Comparison of ENCODE assay signal across 1 cellular context in the genomic region with DNA sequence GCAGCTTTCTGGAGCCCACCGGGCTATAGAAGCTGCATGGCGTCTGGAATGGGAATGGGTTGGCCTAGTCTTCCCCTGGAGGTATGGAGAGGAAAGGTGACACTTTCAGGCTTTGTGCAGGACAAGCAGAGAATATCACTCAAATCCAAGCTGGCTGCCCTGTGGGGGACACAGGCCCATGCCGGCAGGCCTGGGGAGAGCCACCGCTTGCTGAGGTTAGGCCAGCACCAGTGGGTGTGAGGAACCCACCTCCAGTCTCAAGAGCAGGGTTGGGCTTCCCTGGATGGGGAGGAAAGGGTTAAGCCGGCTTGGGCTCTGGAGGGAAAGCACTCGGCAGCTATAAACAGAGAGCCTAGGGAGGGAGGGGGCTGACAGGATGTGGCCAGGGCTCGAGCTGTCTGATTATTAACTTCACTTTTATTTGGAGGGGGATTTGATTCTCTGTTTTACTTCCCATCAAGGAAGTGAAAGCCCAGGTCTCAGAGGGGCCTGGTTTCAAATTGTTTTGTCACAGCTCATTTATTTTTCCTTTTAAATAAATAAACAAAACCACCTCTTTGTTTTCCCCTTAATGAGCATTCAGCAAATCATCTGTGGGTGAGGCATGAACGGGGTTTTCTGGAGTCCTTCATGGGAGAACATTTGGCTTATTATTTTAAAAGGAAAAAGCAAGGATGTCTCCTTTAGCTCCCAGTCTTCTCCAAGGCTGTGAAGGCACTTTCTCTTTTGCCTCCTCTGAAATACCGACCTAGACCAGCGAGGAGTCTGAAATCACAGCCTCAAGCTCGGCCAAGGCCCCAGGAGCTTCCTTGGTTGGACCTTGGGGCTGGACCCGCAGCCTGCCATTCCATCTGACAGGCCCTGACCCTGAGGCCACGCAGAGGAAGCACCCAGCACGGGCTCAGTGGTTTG.
A peak's percentile ranks its signal among the peaks of the same experiment; 100 is the strongest.
TF ChIP-seq lines count a peak whose summit lies in the region.

No MANE protein-coding gene starts in this region.

TF ChIP-seq in HepG2, 621 proteins besides CTCF, POLR2A, EP300 and RAD21 (continued from another document and continues in another):
- TF ChIP-seq NR2F1 (CRISPR knock-in tag; IDR thresholded peaks at IDR 0.05), result peak; percentile 17 to 25; a peak in 1 of 4 replicates
- TF ChIP-seq PLRG1 (conservative IDR thresholded peaks at IDR 0.05), result no peak
- TF ChIP-seq GPN1 (CRISPR knock-in tag; IDR thresholded peaks at IDR 0.05; ENCODE audit: borderline replicate concordance), result no peak
- peak; percentile 26; the same call in 1 of the 2 replicates for TF ChIP-seq ZNF788 (CRISPR knock-in tag; IDR thresholded peaks at IDR 0.05; ENCODE audit: borderline replicate concordance)
- 0 out of 2 replicates have a peak, but pooled peaks have one; percentile 17 for TF ChIP-seq SIN3A (IDR thresholded peaks at IDR 0.05; ENCODE audit: borderline replicate concordance, low read depth, low read length)
- TF ChIP-seq RXRA (CRISPR knock-in tag; IDR thresholded peaks at IDR 0.05), result 0 out of 2 replicates have a peak, but pooled peaks have one; percentile 33
- TF ChIP-seq PITX1 (CRISPR knock-in tag; IDR thresholded peaks at IDR 0.05), result no peak
- no peak for TF ChIP-seq ZNF607 (CRISPR knock-in tag; IDR thresholded peaks at IDR 0.05; ENCODE audit: borderline replicate concordance)
- TF ChIP-seq SSRP1 (CRISPR knock-in tag; IDR thresholded peaks at IDR 0.05), result no peak
- no peak for TF ChIP-seq ZNF777 (CRISPR knock-in tag; IDR thresholded peaks at IDR 0.05)
- TF ChIP-seq POLR2AphosphoS5 (IDR thresholded peaks at IDR 0.05; ENCODE audit: low read depth, low read length), result no peak
- 0 out of 2 replicates have a peak, but pooled peaks have one; percentile 27 for TF ChIP-seq ZNF644 (CRISPR knock-in tag; IDR thresholded peaks at IDR 0.05; ENCODE audit: low read depth)
- TF ChIP-seq SALL1 (CRISPR knock-in tag; IDR thresholded peaks at IDR 0.05), result peak; percentile 76
- no peak for TF ChIP-seq ZSCAN25 (CRISPR knock-in tag; IDR thresholded peaks at IDR 0.05)
- TF ChIP-seq ZNF605 (CRISPR knock-in tag; IDR thresholded peaks at IDR 0.05), result peak; percentile 27; the same call in 1 of the 2 replicates
- TF ChIP-seq NAIF1 (CRISPR knock-in tag; IDR thresholded peaks at IDR 0.05; ENCODE audit: borderline replicate concordance), result 0 out of 2 replicates have a peak, but pooled peaks have one; percentile 25
- TF ChIP-seq ZNF709 (CRISPR knock-in tag; IDR thresholded peaks at IDR 0.05), result no peak
- peak; percentile 84 for TF ChIP-seq ZNF124 (CRISPR knock-in tag; IDR thresholded peaks at IDR 0.05)
- TF ChIP-seq SMAD3 (CRISPR knock-in tag; IDR thresholded peaks at IDR 0.05), result no peak
- TF ChIP-seq POGZ (CRISPR knock-in tag; IDR thresholded peaks at IDR 0.05), result peak; percentile 44; the same call in 1 of the 2 replicates
- no peak for TF ChIP-seq SMYD3 (CRISPR knock-in tag; IDR thresholded peaks at IDR 0.05)
- TF ChIP-seq ZNF484 (CRISPR knock-in tag; IDR thresholded peaks at IDR 0.05; ENCODE audit: borderline replicate concordance, low read depth), result no peak
- 0 out of 3 replicates have a peak, but pooled peaks have one; percentile 35 for TF ChIP-seq MXI1 (IDR thresholded peaks at IDR 0.05; ENCODE audit: borderline replicate concordance, low read depth, low read length)
- TF ChIP-seq TBL1XR1 (IDR thresholded peaks at IDR 0.05; ENCODE audit: borderline replicate concordance, low read length, partially characterized antibody), result no peak
- no peak for TF ChIP-seq ZBTB21 (CRISPR knock-in tag; IDR thresholded peaks at IDR 0.05)
- TF ChIP-seq, protein P1, sequence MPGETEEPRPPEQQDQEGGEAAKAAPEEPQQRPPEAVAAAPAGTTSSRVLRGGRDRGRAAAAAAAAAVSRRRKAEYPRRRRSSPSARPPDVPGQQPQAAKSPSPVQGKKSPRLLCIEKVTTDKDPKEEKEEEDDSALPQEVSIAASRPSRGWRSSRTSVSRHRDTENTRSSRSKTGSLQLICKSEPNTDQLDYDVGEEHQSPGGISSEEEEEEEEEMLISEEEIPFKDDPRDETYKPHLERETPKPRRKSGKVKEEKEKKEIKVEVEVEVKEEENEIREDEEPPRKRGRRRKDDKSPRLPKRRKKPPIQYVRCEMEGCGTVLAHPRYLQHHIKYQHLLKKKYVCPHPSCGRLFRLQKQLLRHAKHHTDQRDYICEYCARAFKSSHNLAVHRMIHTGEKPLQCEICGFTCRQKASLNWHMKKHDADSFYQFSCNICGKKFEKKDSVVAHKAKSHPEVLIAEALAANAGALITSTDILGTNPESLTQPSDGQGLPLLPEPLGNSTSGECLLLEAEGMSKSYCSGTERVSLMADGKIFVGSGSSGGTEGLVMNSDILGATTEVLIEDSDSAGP (CRISPR knock-in tag; IDR thresholded peaks at IDR 0.05; ENCODE audit: borderline replicate concordance), result peak; percentile 69; the same call in 1 of the 2 replicates
- peak; percentile 45 for TF ChIP-seq HNF4A (CRISPR knock-in tag; IDR thresholded peaks at IDR 0.05)
- no peak for TF ChIP-seq FOXP1 (IDR thresholded peaks at IDR 0.05)
- no peak for TF ChIP-seq FOXP1 (CRISPR knock-in tag; IDR thresholded peaks at IDR 0.05)
- no peak for TF ChIP-seq ZNF121 (CRISPR knock-in tag; IDR thresholded peaks at IDR 0.05)
- peak; percentile 27; the same call in 1 of the 2 replicates for TF ChIP-seq FOXA3 (CRISPR knock-in tag; IDR thresholded peaks at IDR 0.05)
- no peak; the same call in 1 of the 2 replicates for TF ChIP-seq KMT2B (CRISPR knock-in tag; IDR thresholded peaks at IDR 0.05)
- TF ChIP-seq ZMAT3 (CRISPR knock-in tag; conservative IDR thresholded peaks at IDR 0.05), result 0 out of 2 replicates have a peak, but pooled peaks have one; percentile 28
- no peak for TF ChIP-seq ZNF724P (CRISPR knock-in tag; IDR thresholded peaks at IDR 0.05; ENCODE audit: borderline replicate concordance)
- no peak for TF ChIP-seq NBN (conservative IDR thresholded peaks at IDR 0.05)
- TF ChIP-seq PRPF4 (IDR thresholded peaks at IDR 0.05; ENCODE audit: low read depth, low read length, poor library complexity, severe bottlenecking), result no peak
- TF ChIP-seq FOXO1 (CRISPR knock-in tag; IDR thresholded peaks at IDR 0.05), result peak; percentile 48; the same call in 1 of the 2 replicates
- TF ChIP-seq STAG1 (CRISPR knock-in tag; IDR thresholded peaks at IDR 0.05), result peak; percentile 22; the same call in 1 of the 2 replicates
- TF ChIP-seq, protein P2, sequence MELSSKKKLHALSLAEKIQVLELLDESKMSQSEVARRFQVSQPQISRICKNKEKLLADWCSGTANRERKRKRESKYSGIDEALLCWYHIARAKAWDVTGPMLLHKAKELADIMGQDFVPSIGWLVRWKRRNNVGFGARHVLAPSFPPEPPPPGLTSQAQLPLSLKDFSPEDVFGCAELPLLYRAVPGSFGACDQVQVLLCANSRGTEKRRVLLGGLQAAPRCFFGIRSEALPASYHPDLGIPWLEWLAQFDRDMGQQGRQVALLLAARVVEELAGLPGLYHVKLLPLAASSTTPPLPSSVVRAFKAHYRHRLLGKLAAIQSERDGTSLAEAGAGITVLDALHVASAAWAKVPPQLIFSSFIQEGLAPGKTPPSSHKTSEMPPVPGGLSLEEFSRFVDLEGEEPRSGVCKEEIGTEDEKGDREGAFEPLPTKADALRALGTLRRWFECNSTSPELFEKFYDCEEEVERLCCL (CRISPR knock-in tag; IDR thresholded peaks at IDR 0.05; ENCODE audit: borderline replicate concordance), result no peak
- TF ChIP-seq TMF1 (CRISPR knock-in tag; IDR thresholded peaks at IDR 0.05; ENCODE audit: low read depth), result no peak
- TF ChIP-seq, protein P3, sequence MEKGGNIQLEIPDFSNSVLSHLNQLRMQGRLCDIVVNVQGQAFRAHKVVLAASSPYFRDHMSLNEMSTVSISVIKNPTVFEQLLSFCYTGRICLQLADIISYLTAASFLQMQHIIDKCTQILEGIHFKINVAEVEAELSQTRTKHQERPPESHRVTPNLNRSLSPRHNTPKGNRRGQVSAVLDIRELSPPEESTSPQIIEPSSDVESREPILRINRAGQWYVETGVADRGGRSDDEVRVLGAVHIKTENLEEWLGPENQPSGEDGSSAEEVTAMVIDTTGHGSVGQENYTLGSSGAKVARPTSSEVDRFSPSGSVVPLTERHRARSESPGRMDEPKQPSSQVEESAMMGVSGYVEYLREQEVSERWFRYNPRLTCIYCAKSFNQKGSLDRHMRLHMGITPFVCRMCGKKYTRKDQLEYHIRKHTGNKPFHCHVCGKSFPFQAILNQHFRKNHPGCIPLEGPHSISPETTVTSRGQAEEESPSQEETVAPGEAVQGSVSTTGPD (CRISPR knock-in tag; IDR thresholded peaks at IDR 0.05), result no peak
- TF ChIP-seq, protein P4, sequence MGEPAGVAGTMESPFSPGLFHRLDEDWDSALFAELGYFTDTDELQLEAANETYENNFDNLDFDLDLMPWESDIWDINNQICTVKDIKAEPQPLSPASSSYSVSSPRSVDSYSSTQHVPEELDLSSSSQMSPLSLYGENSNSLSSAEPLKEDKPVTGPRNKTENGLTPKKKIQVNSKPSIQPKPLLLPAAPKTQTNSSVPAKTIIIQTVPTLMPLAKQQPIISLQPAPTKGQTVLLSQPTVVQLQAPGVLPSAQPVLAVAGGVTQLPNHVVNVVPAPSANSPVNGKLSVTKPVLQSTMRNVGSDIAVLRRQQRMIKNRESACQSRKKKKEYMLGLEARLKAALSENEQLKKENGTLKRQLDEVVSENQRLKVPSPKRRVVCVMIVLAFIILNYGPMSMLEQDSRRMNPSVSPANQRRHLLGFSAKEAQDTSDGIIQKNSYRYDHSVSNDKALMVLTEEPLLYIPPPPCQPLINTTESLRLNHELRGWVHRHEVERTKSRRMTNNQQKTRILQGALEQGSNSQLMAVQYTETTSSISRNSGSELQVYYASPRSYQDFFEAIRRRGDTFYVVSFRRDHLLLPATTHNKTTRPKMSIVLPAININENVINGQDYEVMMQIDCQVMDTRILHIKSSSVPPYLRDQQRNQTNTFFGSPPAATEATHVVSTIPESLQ (CRISPR knock-in tag; conservative IDR thresholded peaks at IDR 0.05), result no peak
- no peak for TF ChIP-seq TOPORS (CRISPR knock-in tag; IDR thresholded peaks at IDR 0.05)
- no peak for TF ChIP-seq ZNF678 (CRISPR knock-in tag; IDR thresholded peaks at IDR 0.05)
- TF ChIP-seq, protein P5, sequence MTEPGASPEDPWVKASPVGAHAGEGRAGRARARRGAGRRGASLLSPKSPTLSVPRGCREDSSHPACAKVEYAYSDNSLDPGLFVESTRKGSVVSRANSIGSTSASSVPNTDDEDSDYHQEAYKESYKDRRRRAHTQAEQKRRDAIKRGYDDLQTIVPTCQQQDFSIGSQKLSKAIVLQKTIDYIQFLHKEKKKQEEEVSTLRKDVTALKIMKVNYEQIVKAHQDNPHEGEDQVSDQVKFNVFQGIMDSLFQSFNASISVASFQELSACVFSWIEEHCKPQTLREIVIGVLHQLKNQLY (CRISPR knock-in tag; IDR thresholded peaks at IDR 0.05), result no peak
- TF ChIP-seq TARDBP (CRISPR knock-in tag; IDR thresholded peaks at IDR 0.05), result peak; percentile 57; the same call in 1 of the 2 replicates
- TF ChIP-seq, protein P6, sequence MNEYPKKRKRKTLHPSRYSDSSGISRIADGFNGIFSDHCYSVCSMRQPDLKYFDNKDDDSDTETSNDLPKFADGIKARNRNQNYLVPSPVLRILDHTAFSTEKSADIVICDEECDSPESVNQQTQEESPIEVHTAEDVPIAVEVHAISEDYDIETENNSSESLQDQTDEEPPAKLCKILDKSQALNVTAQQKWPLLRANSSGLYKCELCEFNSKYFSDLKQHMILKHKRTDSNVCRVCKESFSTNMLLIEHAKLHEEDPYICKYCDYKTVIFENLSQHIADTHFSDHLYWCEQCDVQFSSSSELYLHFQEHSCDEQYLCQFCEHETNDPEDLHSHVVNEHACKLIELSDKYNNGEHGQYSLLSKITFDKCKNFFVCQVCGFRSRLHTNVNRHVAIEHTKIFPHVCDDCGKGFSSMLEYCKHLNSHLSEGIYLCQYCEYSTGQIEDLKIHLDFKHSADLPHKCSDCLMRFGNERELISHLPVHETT (CRISPR knock-in tag; conservative IDR thresholded peaks at IDR 0.05), result no peak
- no peak for TF ChIP-seq PHB2 (IDR thresholded peaks at IDR 0.05; ENCODE audit: partially characterized antibody)
- TF ChIP-seq SAP130 (CRISPR knock-in tag; IDR thresholded peaks at IDR 0.05; ENCODE audit: low read depth), result peak; percentile 49
- TF ChIP-seq MTA1 (CRISPR knock-in tag; IDR thresholded peaks at IDR 0.05; ENCODE audit: borderline replicate concordance), result peak; percentile 54; the same call in 1 of the 2 replicates
- TF ChIP-seq, protein P7, sequence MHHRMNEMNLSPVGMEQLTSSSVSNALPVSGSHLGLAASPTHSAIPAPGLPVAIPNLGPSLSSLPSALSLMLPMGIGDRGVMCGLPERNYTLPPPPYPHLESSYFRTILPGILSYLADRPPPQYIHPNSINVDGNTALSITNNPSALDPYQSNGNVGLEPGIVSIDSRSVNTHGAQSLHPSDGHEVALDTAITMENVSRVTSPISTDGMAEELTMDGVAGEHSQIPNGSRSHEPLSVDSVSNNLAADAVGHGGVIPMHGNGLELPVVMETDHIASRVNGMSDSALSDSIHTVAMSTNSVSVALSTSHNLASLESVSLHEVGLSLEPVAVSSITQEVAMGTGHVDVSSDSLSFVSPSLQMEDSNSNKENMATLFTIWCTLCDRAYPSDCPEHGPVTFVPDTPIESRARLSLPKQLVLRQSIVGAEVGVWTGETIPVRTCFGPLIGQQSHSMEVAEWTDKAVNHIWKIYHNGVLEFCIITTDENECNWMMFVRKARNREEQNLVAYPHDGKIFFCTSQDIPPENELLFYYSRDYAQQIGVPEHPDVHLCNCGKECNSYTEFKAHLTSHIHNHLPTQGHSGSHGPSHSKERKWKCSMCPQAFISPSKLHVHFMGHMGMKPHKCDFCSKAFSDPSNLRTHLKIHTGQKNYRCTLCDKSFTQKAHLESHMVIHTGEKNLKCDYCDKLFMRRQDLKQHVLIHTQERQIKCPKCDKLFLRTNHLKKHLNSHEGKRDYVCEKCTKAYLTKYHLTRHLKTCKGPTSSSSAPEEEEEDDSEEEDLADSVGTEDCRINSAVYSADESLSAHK (CRISPR knock-in tag; IDR thresholded peaks at IDR 0.05; ENCODE audit: borderline replicate concordance), result no peak
- TF ChIP-seq CBX5 (CRISPR knock-in tag; IDR thresholded peaks at IDR 0.05; ENCODE audit: borderline replicate concordance), result 0 out of 2 replicates have a peak, but pooled peaks have one; percentile 47
